In genomic region chr17:51745993-51746392, GRCh38 we compare ENCODE assay signal across 1 cellular context.
TF ChIP-seq lines count a peak whose summit lies in the region.

No MANE protein-coding gene starts in this region.

TF ChIP-seq in HepG2, 621 proteins besides CTCF, POLR2A, EP300 and RAD21 (continued from another document):
- TF ChIP-seq AFF4 (CRISPR knock-in tag; IDR thresholded peaks at IDR 0.05) (no peak), AKAP8 (CRISPR knock-in tag; IDR thresholded peaks at IDR 0.05) (no peak), TFDP1 (CRISPR knock-in tag; IDR thresholded peaks at IDR 0.05; ENCODE audit: borderline replicate concordance) (no peak), PHF5A (CRISPR knock-in tag; IDR thresholded peaks at IDR 0.05; ENCODE audit: low read depth, unreplicated experiment) (no peak), ZNF839 (CRISPR knock-in tag; IDR thresholded peaks at IDR 0.05; ENCODE audit: borderline replicate concordance) (no peak), MBD4 (IDR thresholded peaks at IDR 0.05; ENCODE audit: borderline replicate concordance, low read length) (no peak)
